In the genomic region with DNA sequence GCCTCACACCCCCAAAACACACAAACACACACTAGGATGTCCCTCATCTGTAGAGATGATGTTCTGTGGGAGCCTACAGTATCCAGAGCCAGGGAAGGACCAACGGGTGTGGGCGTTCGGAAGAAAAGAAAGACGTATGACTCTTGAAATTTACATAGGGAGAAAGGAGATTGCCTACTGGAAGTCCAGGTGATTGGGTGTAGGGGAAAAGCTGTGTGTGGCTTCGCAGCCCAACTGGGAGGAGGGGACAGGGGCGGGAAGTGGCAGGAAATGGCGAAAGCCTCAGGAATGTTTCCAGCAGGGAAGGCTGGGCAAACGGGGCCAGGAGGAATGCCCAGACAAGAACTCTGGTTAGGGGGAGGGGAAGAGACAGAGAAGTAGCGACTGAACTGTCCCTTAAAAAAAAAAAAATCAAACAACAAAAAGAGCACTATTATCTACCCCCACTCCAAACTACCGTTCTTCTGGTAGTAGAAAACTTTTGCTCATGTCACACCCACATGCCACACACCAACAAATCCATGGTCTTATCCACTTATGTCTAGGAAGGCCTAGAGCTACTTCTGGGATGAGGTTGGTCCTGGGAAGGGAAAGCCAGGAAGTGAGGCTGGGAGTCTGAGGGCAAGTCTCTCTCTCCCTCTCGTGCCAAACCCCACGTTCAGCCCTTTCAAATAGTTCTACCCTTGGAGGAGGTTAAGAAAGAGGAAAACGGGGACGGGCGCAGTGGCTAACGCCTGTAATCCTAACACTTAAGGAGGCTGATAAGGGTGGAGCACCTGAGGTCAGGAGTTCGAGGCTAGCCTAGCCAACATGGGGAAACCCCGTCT, we compare ENCODE assay signal across 8 cellular contexts. TPM values are rescaled to one million over a fixed set of nuclear protein-coding genes. Genes with fewer than 3 reads are reported as not detected.
DNase-seq lines count a peak whose midpoint lies in the region; ATAC-seq and TF ChIP-seq lines count a peak whose summit lies in the region.

No MANE protein-coding gene starts in this region.

- H3K27me3 Mint-ChIP-seq in natural killer cell (ENCODE audit: low read depth in 2 of 2) (no peaks in the 10 kb centered on the region), activated B cell treated with CpG ODN at 0.5 μM for 24 hours (no peaks in the 10 kb centered on the region)
- H3K27me3 Mint-ChIP-seq in natural killer cell treated with Interleukin-12 subunit alpha and Interleukin-12 subunit beta and Interleukin-15 and Interleukin-18, amount 100 ng/mL, for 72 hours = no peaks in the 10 kb centered on the region

- no peak for DNase-seq in natural killer cell
- no peak for DNase-seq in natural killer cell treated with Interleukin-12 subunit alpha and Interleukin-12 subunit beta and Interleukin-15 and Interleukin-18, amount 100 ng/mL, for 72 hours (ENCODE audit: low spot score)
- DNase-seq in activated B cell treated with CpG ODN at 0.5 μM for 24 hours = no peak
- DNase-seq in left cardiac atrium = peak; percentile 85
- DNase-seq in renal cortical epithelial cell (ENCODE audit: low read depth) = peak; percentile 96
- no peak for DNase-seq in NK-92 (lab: John Stamatoyannopoulos, UW; ENCODE audit: unreplicated experiment)

- CTCF ChIA-PET in activated B cell treated with CpG ODN at 0.5 μM for 24 hours (lab: Charles Lee) = interaction anchor here (1.2 to 2.8 kb wide), 6 partner anchors 11 to 112 kb away, joined by 3 to 12 read pairs (median 9); a partner anchor contains a TSS

- POLR2A ChIA-PET in activated B cell treated with CpG ODN at 0.5 μM for 24 hours (lab: Charles Lee) = interaction anchor here (0.6 to 6.9 kb wide), 10 partner anchors 9 to 1688 kb away, joined by 3 to 71 read pairs (median 12); a partner anchor contains a TSS

- H3K4me3 Mint-ChIP-seq in natural killer cell (peak overlapping the region; percentile 75), activated B cell treated with CpG ODN at 0.5 μM for 24 hours (no peak overlapping the region)
- H3K4me3 Mint-ChIP-seq in natural killer cell treated with Interleukin-12 subunit alpha and Interleukin-12 subunit beta and Interleukin-15 and Interleukin-18, amount 100 ng/mL, for 72 hours = no peak overlapping the region

- H3K4me1 Mint-ChIP-seq in natural killer cell (peaks cover 20 to 37% of the 10 kb centered on the region in 2 donors), activated B cell treated with CpG ODN at 0.5 μM for 24 hours (peaks cover 34% of the 10 kb centered on the region)
- peaks cover 33 to 36% of the 10 kb centered on the region in 2 donors for H3K4me1 Mint-ChIP-seq in natural killer cell treated with Interleukin-12 subunit alpha and Interleukin-12 subunit beta and Interleukin-15 and Interleukin-18, amount 100 ng/mL, for 72 hours (ENCODE audit: low read depth in 2 of 2)

- H3K27ac Mint-ChIP-seq in natural killer cell = no peak overlapping the region
- no peak overlapping the region for H3K27ac Mint-ChIP-seq in natural killer cell treated with Interleukin-12 subunit alpha and Interleukin-12 subunit beta and Interleukin-15 and Interleukin-18, amount 100 ng/mL, for 72 hours
- H3K27ac Mint-ChIP-seq in activated B cell treated with CpG ODN at 0.5 μM for 24 hours = peak overlapping the region; percentile 19

- no peaks in the 10 kb centered on the region for H3K36me3 Mint-ChIP-seq in natural killer cell
- H3K36me3 Mint-ChIP-seq in natural killer cell treated with Interleukin-12 subunit alpha and Interleukin-12 subunit beta and Interleukin-15 and Interleukin-18, amount 100 ng/mL, for 72 hours = no peaks in the 10 kb centered on the region
- peaks cover 31% of the 10 kb centered on the region for H3K36me3 Mint-ChIP-seq in activated B cell treated with CpG ODN at 0.5 μM for 24 hours (ENCODE audit: low read depth)

- ATAC-seq in natural killer cell = no peak
- no peak for ATAC-seq in natural killer cell treated with Interleukin-12 subunit alpha and Interleukin-12 subunit beta and Interleukin-15 and Interleukin-18, amount 100 ng/mL, for 72 hours
- ATAC-seq in activated B cell treated with CpG ODN at 0.5 μM for 24 hours (ENCODE audit: low read depth) = no peak
- no peak for ATAC-seq in left cardiac atrium
- ATAC-seq in GM21367 (IDR thresholded peaks at IDR 0.05; ENCODE audit: unreplicated experiment) = no peak
- no peak for ATAC-seq in HG03135 (IDR thresholded peaks at IDR 0.05; ENCODE audit: unreplicated experiment)

- H3K9me3 Mint-ChIP-seq in natural killer cell = no peaks in the 10 kb centered on the region
- H3K9me3 Mint-ChIP-seq in natural killer cell treated with Interleukin-12 subunit alpha and Interleukin-12 subunit beta and Interleukin-15 and Interleukin-18, amount 100 ng/mL, for 72 hours = no peaks in the 10 kb centered on the region
- H3K9me3 Mint-ChIP-seq in activated B cell treated with CpG ODN at 0.5 μM for 24 hours = no peaks in the 10 kb centered on the region

- intact Hi-C loops in natural killer cell (cut with micrococcal nuclease) = loop anchor here (5.0 kb wide), 2 partner anchors 35 to 90 kb away; a partner anchor contains a TSS
- intact Hi-C loops in activated B cell treated with CpG ODN at 0.5 μM for 24 hours (cut with micrococcal nuclease) = loop anchor here (10.0 kb wide), 1 partner anchor 202 kb away; a partner anchor contains a TSS
- intact Hi-C loops in left cardiac atrium (cut with DNase I) = no loop called here

- TF ChIP-seq CTCF in natural killer cell (IDR thresholded peaks at IDR 0.05) (no peak), activated B cell treated with CpG ODN at 0.5 μM for 24 hours (IDR thresholded peaks at IDR 0.05) (no peak)

RNA-seq across cellular contexts. Expression of a gene that starts 1.8 kb away (rescaled TPM):
- 10 to 100 TPM in 2 of 3 donors, 1 to 10 TPM in 1; 8.5 to 13.0 (median 12.9) TPM for total RNA-seq in natural killer cell
- total RNA-seq in natural killer cell treated with Interleukin-12 subunit alpha and Interleukin-12 subunit beta and Interleukin-15 and Interleukin-18, amount 100 ng/mL, for 72 hours = 10 to 100 TPM; 52.4 to 72.9 TPM
- 25.3 and 26.6 TPM in 2 replicates for total RNA-seq in activated B cell treated with CpG ODN at 0.5 μM for 24 hours
- 10 to 100 TPM; 26.9 to 33.8 TPM for total RNA-seq in left cardiac atrium
- total RNA-seq in renal cortical epithelial cell = 23.4 and 106 TPM in 2 replicates

RNA-seq across cellular contexts. Expression of a gene that starts 2.2 kb away (rescaled TPM):
- 100 to 1,000 TPM in 1 of 3 donors, 10 to 100 TPM in 2; 94.6 to 112 (median 96.8) TPM for total RNA-seq in natural killer cell
- total RNA-seq in natural killer cell treated with Interleukin-12 subunit alpha and Interleukin-12 subunit beta and Interleukin-15 and Interleukin-18, amount 100 ng/mL, for 72 hours = 10 to 100 TPM; 72.3 to 72.7 TPM
- total RNA-seq in activated B cell treated with CpG ODN at 0.5 μM for 24 hours = 59.3 and 60.9 TPM in 2 replicates
- 100 to 1,000 TPM in 1 of 2 donors, 10 to 100 TPM in 1; 88.7 to 102 TPM for total RNA-seq in left cardiac atrium
- total RNA-seq in renal cortical epithelial cell = 107 and 140 TPM in 2 replicates

RNA-seq across cellular contexts. Expression of a gene that starts 10.4 kb away (rescaled TPM):
- total RNA-seq in natural killer cell (10 to 100 TPM; 32.1 to 47.6 (median 38.7) TPM), activated B cell treated with CpG ODN at 0.5 μM for 24 hours (64.1 and 69.0 TPM in 2 replicates), left cardiac atrium (10 to 100 TPM; 25.9 to 30.8 TPM), renal cortical epithelial cell (21.6 and 32.5 TPM in 2 replicates)
- total RNA-seq in natural killer cell treated with Interleukin-12 subunit alpha and Interleukin-12 subunit beta and Interleukin-15 and Interleukin-18, amount 100 ng/mL, for 72 hours = 10 to 100 TPM; 53.1 to 84.2 TPM

RNA-seq across cellular contexts. Expression of a gene that starts 11.1 kb away (rescaled TPM):
- total RNA-seq in natural killer cell (10 to 100 TPM; 21.6 to 32.1 (median 27.5) TPM), activated B cell treated with CpG ODN at 0.5 μM for 24 hours (33.1 and 38.1 TPM in 2 replicates), left cardiac atrium (10 to 100 TPM; 15.3 to 15.8 TPM), renal cortical epithelial cell (5.4 and 18.4 TPM in 2 replicates)
- 10 to 100 TPM; 27.4 to 36.0 TPM for total RNA-seq in natural killer cell treated with Interleukin-12 subunit alpha and Interleukin-12 subunit beta and Interleukin-15 and Interleukin-18, amount 100 ng/mL, for 72 hours

RNA-seq across cellular contexts. Expression of a gene that starts 16.8 kb away (rescaled TPM):
- 100 to 1,000 TPM; 158 to 200 (median 197) TPM for total RNA-seq in natural killer cell
- total RNA-seq in natural killer cell treated with Interleukin-12 subunit alpha and Interleukin-12 subunit beta and Interleukin-15 and Interleukin-18, amount 100 ng/mL, for 72 hours = 10 to 100 TPM; 28.9 to 40.7 TPM
- total RNA-seq in activated B cell treated with CpG ODN at 0.5 μM for 24 hours = 42.4 and 43.2 TPM in 2 replicates
- total RNA-seq in left cardiac atrium = 10 to 100 TPM; 58.8 to 69.7 TPM
- 81.3 and 141 TPM in 2 replicates for total RNA-seq in renal cortical epithelial cell

Comparison
In these comparisons a context has a peak if more than half of its experiments do, and no peak if none do; other contexts are left out.
1. DNase-seq: peak in left cardiac atrium (single experiment) and renal cortical epithelial cell (single experiment); none in natural killer cell (single experiment), natural killer cell treated with Interleukin-12 subunit alpha and Interleukin-12 subunit beta and Interleukin-15 and Interleukin-18, amount 100 ng/mL, for 72 hours (single experiment), activated B cell treated with CpG ODN at 0.5 μM for 24 hours (single experiment) and NK-92 (single experiment).
2. intact Hi-C loops: an anchor here in natural killer cell (5.0 kb wide) and activated B cell treated with CpG ODN at 0.5 μM for 24 hours (10.0 kb wide); none called in left cardiac atrium.